In the genomic region with DNA sequence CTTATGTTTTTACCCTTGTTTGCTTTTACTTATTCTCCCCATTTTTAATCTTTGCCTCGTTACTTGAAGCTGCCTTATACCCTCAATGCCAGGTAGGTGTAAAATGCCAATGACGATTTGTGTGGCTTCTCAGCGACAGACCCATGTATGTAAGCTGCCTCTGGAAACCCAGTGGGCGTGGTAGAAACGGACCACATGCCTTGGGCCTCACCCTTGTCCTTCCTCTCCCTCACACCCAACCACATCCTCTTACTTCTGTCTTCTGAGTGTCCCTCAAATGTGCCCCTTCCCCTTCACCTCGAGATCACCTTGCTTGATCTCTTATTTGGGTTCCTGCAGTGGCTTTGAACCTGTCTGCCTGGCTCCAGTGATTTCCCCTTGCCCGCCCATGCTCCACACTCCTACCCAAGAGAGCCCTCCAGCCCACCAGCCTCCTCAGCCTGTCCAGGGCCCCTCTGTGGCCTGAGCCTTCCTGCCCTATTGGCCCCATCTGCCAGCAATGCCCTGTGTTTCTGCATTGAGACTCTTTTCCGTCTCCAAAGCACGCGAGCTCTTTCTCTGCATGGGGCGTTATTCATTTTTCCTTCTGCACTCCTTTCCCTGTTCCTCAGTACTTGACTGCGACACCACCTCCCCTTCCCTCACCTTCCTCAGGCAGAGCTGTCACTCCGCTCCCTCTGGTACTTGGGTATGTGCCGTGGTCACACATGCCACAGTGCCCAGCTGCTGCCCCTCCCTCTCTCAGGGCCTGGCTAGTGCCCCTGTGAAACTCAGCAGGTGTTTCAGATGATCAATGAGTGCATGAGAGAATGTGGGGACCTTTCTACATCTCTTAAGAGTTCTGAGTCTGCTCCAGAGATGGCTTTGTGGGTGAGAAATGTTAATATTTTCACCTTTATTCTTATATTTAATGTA, we compare ENCODE assay signal across 1 cellular context.
TF ChIP-seq lines count a peak whose summit lies in the region.

No MANE protein-coding gene starts in this region.

TF ChIP-seq in IMR-90, 13 proteins besides CTCF, POLR2A, EP300 and RAD21 (continued from another document):
- no peak for TF ChIP-seq USF2 (IDR thresholded peaks at IDR 0.05; ENCODE audit: low read depth, low read length)
- TF ChIP-seq, protein P1, sequence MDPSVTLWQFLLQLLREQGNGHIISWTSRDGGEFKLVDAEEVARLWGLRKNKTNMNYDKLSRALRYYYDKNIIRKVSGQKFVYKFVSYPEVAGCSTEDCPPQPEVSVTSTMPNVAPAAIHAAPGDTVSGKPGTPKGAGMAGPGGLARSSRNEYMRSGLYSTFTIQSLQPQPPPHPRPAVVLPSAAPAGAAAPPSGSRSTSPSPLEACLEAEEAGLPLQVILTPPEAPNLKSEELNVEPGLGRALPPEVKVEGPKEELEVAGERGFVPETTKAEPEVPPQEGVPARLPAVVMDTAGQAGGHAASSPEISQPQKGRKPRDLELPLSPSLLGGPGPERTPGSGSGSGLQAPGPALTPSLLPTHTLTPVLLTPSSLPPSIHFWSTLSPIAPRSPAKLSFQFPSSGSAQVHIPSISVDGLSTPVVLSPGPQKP (IDR thresholded peaks at IDR 0.05; ENCODE audit: borderline replicate concordance, low read depth, low read length): no peak
- no peak for TF ChIP-seq RCOR1 (IDR thresholded peaks at IDR 0.05; ENCODE audit: insufficient replicate concordance, low read length)
- TF ChIP-seq CEBPB (IDR thresholded peaks at IDR 0.05; ENCODE audit: low read depth, low read length): no peak
- no peak for TF ChIP-seq SMC3 (IDR thresholded peaks at IDR 0.05; ENCODE audit: low read depth, low read length)
- no peak for TF ChIP-seq BHLHE40 (IDR thresholded peaks at IDR 0.05; ENCODE audit: low read depth, low read length)
